Comparison of ENCODE assay signal across 8 cellular contexts in the genomic region with DNA sequence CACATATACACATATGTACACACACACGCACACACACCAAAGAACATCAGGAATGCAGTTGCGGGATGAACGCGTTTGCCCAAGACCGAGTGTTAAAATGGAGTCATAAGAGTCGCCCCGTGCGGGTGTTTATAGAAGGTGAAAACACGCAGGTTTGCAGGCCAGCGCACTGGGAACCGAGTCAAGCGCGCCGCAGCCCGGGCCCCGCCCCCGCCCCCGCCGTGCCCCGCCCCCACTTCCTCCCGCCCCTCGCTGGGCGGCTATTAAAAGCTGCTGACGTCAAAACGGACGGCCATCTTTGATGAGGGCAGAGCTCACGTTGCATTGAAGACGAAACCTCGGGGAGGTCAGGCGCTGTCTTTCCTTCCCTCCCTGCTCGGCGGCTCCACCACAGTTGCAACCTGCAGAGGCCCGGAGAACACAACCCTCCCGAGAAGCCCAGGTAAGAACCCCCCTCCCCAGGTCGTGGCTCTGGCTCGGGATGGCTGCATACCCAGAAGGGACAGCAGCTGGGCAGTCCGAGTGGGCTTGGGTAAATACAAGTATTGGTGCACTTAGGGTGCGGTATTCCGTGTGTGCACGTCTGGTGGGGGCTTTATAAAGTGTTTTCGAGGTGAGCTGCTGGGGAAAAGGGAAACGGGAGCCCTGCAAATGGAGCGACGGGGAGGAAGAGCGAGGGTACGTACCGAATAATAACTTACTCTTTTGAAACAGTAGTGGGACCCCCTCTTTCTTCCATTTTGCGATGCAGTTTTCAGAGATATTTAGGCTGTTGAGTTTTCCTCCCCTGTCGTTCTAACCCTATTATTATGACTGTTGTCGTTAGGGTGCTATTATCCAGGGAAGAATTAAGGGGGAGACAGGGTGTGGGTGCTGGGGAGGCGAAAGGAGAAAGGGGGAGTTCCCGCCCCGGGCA. TPM values are rescaled to one million over a fixed set of nuclear protein-coding genes. Genes with fewer than 3 reads are reported as not detected.
A peak's percentile ranks its signal among the peaks of the same experiment; 100 is the strongest.
DNase-seq lines count a peak whose midpoint lies in the region; ATAC-seq, FAIRE-seq and TF ChIP-seq lines count a peak whose summit lies in the region.

A gene (plus strand): TSS at position 295 of the 916 bp plus-strand sequence. CDS start 56,662 bp downstream, outside the sequence.

- POLR2A ChIA-PET in activated B cell treated with CpG ODN at 0.5 μM for 24 hours (lab: Charles Lee): no interaction called here

- H3K9me3 ChIP-seq in ectodermal cell (ENCODE audit: control insufficient read depth, low read length): no peaks in the 10 kb centered on the region
- H3K9me3 ChIP-seq in right lobe of liver: no peaks in the 10 kb centered on the region

- H3K9me3 Mint-ChIP-seq in activated B cell treated with CpG ODN at 0.5 μM for 24 hours: peaks cover 1% of the 10 kb centered on the region

- H3K4me3 Mint-ChIP-seq in activated B cell treated with CpG ODN at 0.5 μM for 24 hours: peak within 1 kb of the TSS; percentile 69

- CTCF ChIA-PET in activated B cell treated with CpG ODN at 0.5 μM for 24 hours (lab: Charles Lee): no interaction called here

- no peak for TF ChIP-seq POLR2A in GM12891 (IDR thresholded peaks at IDR 0.05; ENCODE audit: low read depth, low read length)
- no peak for TF ChIP-seq POLR2A in right lobe of liver (IDR thresholded peaks at IDR 0.05)

- DNase-seq in GM12891 (ENCODE audit: insufficient read length, low spot score) (peak; percentile 14), NCI-H2081 treated with DMSO at 0.1 percent for 48 hours (lab: John Stamatoyannopoulos, UW) (peak; percentile 70), activated B cell treated with CpG ODN at 0.5 μM for 24 hours (no peak), right lobe of liver (peak in 1 of 3 donors; percentile 27), HT-29 (ENCODE audit: low spot score) (no peak)
- peak; percentile 59 for DNase-seq in stimulated activated CD8-positive, alpha-beta memory T cell treated with anti-CD3 and anti-CD28 coated beads, Interleukin-4, amount 100 ng/mL, for 48 hours

- H3K27ac Mint-ChIP-seq in activated B cell treated with CpG ODN at 0.5 μM for 24 hours: no peak within 1 kb of the TSS

- TF ChIP-seq CTCF in activated B cell treated with CpG ODN at 0.5 μM for 24 hours (IDR thresholded peaks at IDR 0.05) (no peak), right lobe of liver (IDR thresholded peaks at IDR 0.05) (no peak)

- H3K36me3 Mint-ChIP-seq in activated B cell treated with CpG ODN at 0.5 μM for 24 hours (ENCODE audit: low read depth): no peaks in the 10 kb centered on the region

- peaks cover 57% of the 10 kb centered on the region for H3K27me3 Mint-ChIP-seq in activated B cell treated with CpG ODN at 0.5 μM for 24 hours

- H3K27ac ChIP-seq in ectodermal cell (ENCODE audit: insufficient read depth, low read depth, low read length, poor library complexity, severe bottlenecking) (no peak within 1 kb of the TSS), right lobe of liver (no peak within 1 kb of the TSS)

- no peak for FAIRE-seq in GM12891 (lab: Jason Lieb, UNC)

- H3K4me3 ChIP-seq in ectodermal cell (ENCODE audit: insufficient read depth, low read depth, low read length): peak within 1 kb of the TSS; percentile 38
- peak within 1 kb of the TSS in 2 of 3 donors; percentile 11 to 13 for H3K4me3 ChIP-seq in right lobe of liver

- no peak for ATAC-seq in activated B cell treated with CpG ODN at 0.5 μM for 24 hours (ENCODE audit: low read depth)
- ATAC-seq in right lobe of liver: peak; percentile 24 to 56 (median 52)
- ATAC-seq in GM21619 (IDR thresholded peaks at IDR 0.05; ENCODE audit: unreplicated experiment): no peak

- intact Hi-C loops in activated B cell treated with CpG ODN at 0.5 μM for 24 hours (cut with micrococcal nuclease): loop anchor here (10.0 kb wide), 2 partner anchors 216 to 456 kb away; a partner anchor contains a TSS
- intact Hi-C loops in right lobe of liver (cut with DNase I): no loop called here

- no peaks in the 10 kb centered on the region for H3K36me3 ChIP-seq in ectodermal cell (ENCODE audit: control insufficient read depth, insufficient read depth, low read length)
- H3K36me3 ChIP-seq in right lobe of liver: no peaks in the 10 kb centered on the region

- WGBS in ectodermal cell, 2 experiments: 1% methylated on average over 52 to 53 of the region's 53 CpGs
- 2% methylated on average over 44 of the region's 53 CpGs for whole genome bisulfite sequencing in right lobe of liver (ENCODE audit: insufficient coverage, low coverage, low lambda C conversion rate, missing lambda C conversion rate)

- H3K4me1 Mint-ChIP-seq in activated B cell treated with CpG ODN at 0.5 μM for 24 hours: peaks cover 14% of the 10 kb centered on the region

- H3K4me1 ChIP-seq in ectodermal cell (ENCODE audit: control insufficient read depth, insufficient read depth, low read length) (peaks cover 5% of the 10 kb centered on the region), right lobe of liver (peaks cover 0 to 9% (median 0%) of the 10 kb centered on the region in 4 donors)

- peaks cover 49% of the 10 kb centered on the region for H3K27me3 ChIP-seq in ectodermal cell (ENCODE audit: control insufficient read depth, insufficient read depth, low read length, poor library complexity, severe bottlenecking)
- peaks cover 0 to 13% of the 10 kb centered on the region in 2 donors for H3K27me3 ChIP-seq in right lobe of liver

TF ChIP-seq in GM12891, 5 proteins besides CTCF, POLR2A, EP300 and RAD21:
- TF ChIP-seq PAX5 (IDR thresholded peaks at IDR 0.05; ENCODE audit: insufficient read depth, low read length, severe bottlenecking) (no peak), TAF1 (IDR thresholded peaks at IDR 0.05; ENCODE audit: low read depth, low read length) (no peak), POU2F2 (IDR thresholded peaks at IDR 0.05; ENCODE audit: low read depth, low read length) (no peak), SPI1 (IDR thresholded peaks at IDR 0.05; ENCODE audit: low read depth, low read length) (no peak), POLR2AphosphoS5 (IDR thresholded peaks at IDR 0.05; ENCODE audit: low read depth, low read length) (no peak)

RNA-seq across cellular contexts. Expression of the gene that starts here (rescaled TPM):
- polyA plus RNA-seq in GM12891 (2012; ENCODE audit: low read depth, missing spikeins): not detected
- total RNA-seq in activated B cell treated with CpG ODN at 0.5 μM for 24 hours (not detected in 2 replicates), right lobe of liver (under 1 TPM in 2 of 6 experiments, not detected in 4; 0.23 to 0.32 TPM)
- 1.9 TPM for polyA plus RNA-seq in ectodermal cell (2013, experiment 1 of 4)
- polyA plus RNA-seq in ectodermal cell (2013, experiment 2 of 4): 1.1 TPM
- 1.7 TPM for polyA plus RNA-seq in ectodermal cell (2013, experiment 3 of 4)
- polyA plus RNA-seq in ectodermal cell (2013, experiment 4 of 4): 1.7 TPM
- not detected in 2 replicates for total RNA-seq in HT-29 (2014; rRNA removed; shearing (Covaris generic))

Comparison
In these comparisons a context has a peak if more than half of its experiments do, and no peak if none do; other contexts are left out.
1. Peak in ATAC-seq and H3K4me3 ChIP-seq in right lobe of liver; RNA of the gene not detected or under 1 TPM.
2. DNase-seq: peak in GM12891 (single experiment), NCI-H2081 treated with DMSO at 0.1 percent for 48 hours (single experiment) and stimulated activated CD8-positive, alpha-beta memory T cell treated with anti-CD3 and anti-CD28 coated beads, Interleukin-4, amount 100 ng/mL, for 48 hours (single experiment); none in activated B cell treated with CpG ODN at 0.5 μM for 24 hours (single experiment) and HT-29 (single experiment).